Comparison of ENCODE assay signal across 19 cellular contexts in genomic region chr3:10743366-10744097, GRCh38.
DNase-seq lines count a peak whose midpoint lies in the region; ATAC-seq and TF ChIP-seq lines count a peak whose summit lies in the region.
"Had no signal": no experiment of that assay in that cellular context is flagged by ENCODE, and none has a peak within 500 bp of the region (broad histone marks: within the 10 kb centered on the region; RNA-seq: fewer than 3 reads in every experiment).

No MANE protein-coding gene starts in this region.

- no TSS peak for BruUV-seq in Panc1 (replicated peaks; lab: Mats Ljungman, UMichigan)

- ATAC-seq in activated CD8-positive, alpha-beta memory T cell treated with anti-CD3 and anti-CD28 coated beads, Interleukin-2, amount 10 ng/mL, durations not matched to agents 7 days and 5 days, result no peak
- peak; percentile 37 for ATAC-seq in Panc1
- peak; percentile 2 to 6 for ATAC-seq in stimulated activated naive B cell treated with anti-CD40 and anti-IgM and Interleukin-4, amounts not matched to agents 10 μg/mL and 1 μg/mL and 100 μg/mL, for 72 hours (replicated peaks)
- no peak for ATAC-seq in HG02623 (IDR thresholded peaks at IDR 0.05; ENCODE audit: unreplicated experiment)

- peaks cover 12% of the 10 kb centered on the region for H3K27me3 Mint-ChIP-seq in activated CD8-positive, alpha-beta memory T cell treated with anti-CD3 and anti-CD28 coated beads, Interleukin-2, amount 10 ng/mL, durations not matched to agents 7 days and 5 days
- peaks cover 38 to 60% of the 10 kb centered on the region in 2 donors for H3K27me3 Mint-ChIP-seq in stimulated activated naive B cell treated with anti-CD40 and anti-IgM and Interleukin-4, amounts not matched to agents 10 μg/mL and 1 μg/mL and 100 μg/mL, for 72 hours

- POLR2A ChIA-PET in Panc1 (lab: Charles Lee), result no interaction called here

- no peak for TF ChIP-seq CTCF in Panc1 (IDR thresholded peaks at IDR 0.05)

- intact Hi-C loops in Panc1 (cut with micrococcal nuclease; ENCODE audit: unreplicated experiment), result no loop called here

- H3K4me3 ChIP-seq in Panc1 (ENCODE audit: low read depth in 2 of 2, low read length in 2 of 2), result no peak overlapping the region
- H3K4me3 ChIP-seq: PC-9, SJSA1 had no signal

- no peaks in the 10 kb centered on the region for H3K36me3 ChIP-seq in Panc1 (ENCODE audit: control insufficient read depth, insufficient read depth, low read length)
- H3K36me3 ChIP-seq: SJSA1 had no signal

- peaks cover 2% of the 10 kb centered on the region; the same call in 1 of the 2 replicates for H3K27me3 ChIP-seq in Panc1 (ENCODE audit: control insufficient read depth, insufficient read depth, low read length)

- H3K9me3 ChIP-seq in Panc1 (ENCODE audit: control insufficient read depth, insufficient read depth, low read depth, low read length), result no peaks in the 10 kb centered on the region
- H3K9me3 ChIP-seq: SJSA1 had no signal

- no peak overlapping the region for H3K27ac Mint-ChIP-seq in activated CD8-positive, alpha-beta memory T cell treated with anti-CD3 and anti-CD28 coated beads, Interleukin-2, amount 10 ng/mL, durations not matched to agents 7 days and 5 days
- H3K27ac Mint-ChIP-seq in stimulated activated naive B cell treated with anti-CD40 and anti-IgM and Interleukin-4, amounts not matched to agents 10 μg/mL and 1 μg/mL and 100 μg/mL, for 72 hours, result no peak overlapping the region

- H3K27ac ChIP-seq in Panc1 (ENCODE audit: low read length), result no peak overlapping the region
- H3K27ac ChIP-seq: KMS-11, PC-9, SJSA1 had no signal

- CTCF ChIA-PET in activated CD8-positive, alpha-beta memory T cell treated with anti-CD3 and anti-CD28 coated beads, Interleukin-2, amount 10 ng/mL, durations not matched to agents 7 days and 5 days (lab: Charles Lee), result interaction anchor here (1.3 kb wide), 1 partner anchor 15 kb away, joined by 5 read pairs; no protein-coding TSS in a partner anchor
- CTCF ChIA-PET in Panc1 (lab: Charles Lee), result interaction anchor here (0.6 kb wide), 1 partner anchor 364 kb away, joined by 3 read pairs; no protein-coding TSS in a partner anchor

- no peaks in the 10 kb centered on the region for H3K9me3 Mint-ChIP-seq in activated CD8-positive, alpha-beta memory T cell treated with anti-CD3 and anti-CD28 coated beads, Interleukin-2, amount 10 ng/mL, durations not matched to agents 7 days and 5 days (ENCODE audit: low read depth)
- H3K9me3 Mint-ChIP-seq in stimulated activated naive B cell treated with anti-CD40 and anti-IgM and Interleukin-4, amounts not matched to agents 10 μg/mL and 1 μg/mL and 100 μg/mL, for 72 hours, result no peaks in the 10 kb centered on the region

- in situ Hi-C loops in Panc1 (cut with HindIII; ENCODE audit: low pct_unique_long_range_greater_than_20kb, low sequenced_read_pairs), result no loop called here

- DNase-seq in activated CD8-positive, alpha-beta memory T cell treated with anti-CD3 and anti-CD28 coated beads, Interleukin-2, amount 10 ng/mL, durations not matched to agents 7 days and 5 days, result peak; percentile 36
- DNase-seq in activated CD8-positive, alpha-beta memory T cell treated with anti-CD3 and anti-CD28 coated beads, Interleukin-2, amount 50 U/mL, for 4 hours, result no peak
- DNase-seq in Panc1 (ENCODE audit: low read depth, low spot score), result no peak
- peak; percentile 37 for DNase-seq in islet precursor cell
- no peak for DNase-seq in stimulated activated naive B cell treated with anti-CD40 and anti-IgM and Interleukin-4, amounts not matched to agents 10 μg/mL and 1 μg/mL and 100 μg/mL, for 72 hours
- DNase-seq in AG08396 (ENCODE audit: low spot score), result no peak
- no peak for DNase-seq in HT-29 (ENCODE audit: low spot score)
- DNase-seq: ACHN, DMS79 treated with DMSO at 0.1 percent for 48 hours, GF-D8, HCEC 1CT, MM.1S, NCI-H1694 treated with DMSO at 0.1 percent for 48 hours, NCI-H526 treated with DMSO at 0.1 percent for 48 hours, Right ventricle myocardium superior had no signal

- no peaks in the 10 kb centered on the region for H3K36me3 Mint-ChIP-seq in activated CD8-positive, alpha-beta memory T cell treated with anti-CD3 and anti-CD28 coated beads, Interleukin-2, amount 10 ng/mL, durations not matched to agents 7 days and 5 days
- H3K36me3 Mint-ChIP-seq in stimulated activated naive B cell treated with anti-CD40 and anti-IgM and Interleukin-4, amounts not matched to agents 10 μg/mL and 1 μg/mL and 100 μg/mL, for 72 hours, result no peaks in the 10 kb centered on the region

- no peaks in the 10 kb centered on the region for H3K4me1 ChIP-seq in Panc1 (ENCODE audit: control insufficient read depth, insufficient read depth, low read length)
- H3K4me1 ChIP-seq: SJSA1 had no signal

- H3K4me1 Mint-ChIP-seq in activated CD8-positive, alpha-beta memory T cell treated with anti-CD3 and anti-CD28 coated beads, Interleukin-2, amount 10 ng/mL, durations not matched to agents 7 days and 5 days, result no peaks in the 10 kb centered on the region
- peaks cover 0 to 9% of the 10 kb centered on the region in 2 donors for H3K4me1 Mint-ChIP-seq in stimulated activated naive B cell treated with anti-CD40 and anti-IgM and Interleukin-4, amounts not matched to agents 10 μg/mL and 1 μg/mL and 100 μg/mL, for 72 hours

- H3K4me3 Mint-ChIP-seq in activated CD8-positive, alpha-beta memory T cell treated with anti-CD3 and anti-CD28 coated beads, Interleukin-2, amount 10 ng/mL, durations not matched to agents 7 days and 5 days, result no peak overlapping the region
- H3K4me3 Mint-ChIP-seq in stimulated activated naive B cell treated with anti-CD40 and anti-IgM and Interleukin-4, amounts not matched to agents 10 μg/mL and 1 μg/mL and 100 μg/mL, for 72 hours, result no peak overlapping the region

Comparison
In these comparisons a context has a peak if more than half of its experiments do, and no peak if none do; other contexts are left out.
1. DNase-seq: peak in activated CD8-positive, alpha-beta memory T cell treated with anti-CD3 and anti-CD28 coated beads, Interleukin-2, amount 10 ng/mL, durations not matched to agents 7 days and 5 days (single experiment) and islet precursor cell (single experiment); none in activated CD8-positive, alpha-beta memory T cell treated with anti-CD3 and anti-CD28 coated beads, Interleukin-2, amount 50 U/mL, for 4 hours (single experiment), Panc1 (single experiment), stimulated activated naive B cell treated with anti-CD40 and anti-IgM and Interleukin-4, amounts not matched to agents 10 μg/mL and 1 μg/mL and 100 μg/mL, for 72 hours (single experiment), AG08396 (single experiment) and HT-29 (single experiment).
2. ATAC-seq: peak in Panc1 (single experiment) and stimulated activated naive B cell treated with anti-CD40 and anti-IgM and Interleukin-4, amounts not matched to agents 10 μg/mL and 1 μg/mL and 100 μg/mL, for 72 hours (2 of 2); none in activated CD8-positive, alpha-beta memory T cell treated with anti-CD3 and anti-CD28 coated beads, Interleukin-2, amount 10 ng/mL, durations not matched to agents 7 days and 5 days (single experiment) and HG02623 (single experiment).